In the genomic region with DNA sequence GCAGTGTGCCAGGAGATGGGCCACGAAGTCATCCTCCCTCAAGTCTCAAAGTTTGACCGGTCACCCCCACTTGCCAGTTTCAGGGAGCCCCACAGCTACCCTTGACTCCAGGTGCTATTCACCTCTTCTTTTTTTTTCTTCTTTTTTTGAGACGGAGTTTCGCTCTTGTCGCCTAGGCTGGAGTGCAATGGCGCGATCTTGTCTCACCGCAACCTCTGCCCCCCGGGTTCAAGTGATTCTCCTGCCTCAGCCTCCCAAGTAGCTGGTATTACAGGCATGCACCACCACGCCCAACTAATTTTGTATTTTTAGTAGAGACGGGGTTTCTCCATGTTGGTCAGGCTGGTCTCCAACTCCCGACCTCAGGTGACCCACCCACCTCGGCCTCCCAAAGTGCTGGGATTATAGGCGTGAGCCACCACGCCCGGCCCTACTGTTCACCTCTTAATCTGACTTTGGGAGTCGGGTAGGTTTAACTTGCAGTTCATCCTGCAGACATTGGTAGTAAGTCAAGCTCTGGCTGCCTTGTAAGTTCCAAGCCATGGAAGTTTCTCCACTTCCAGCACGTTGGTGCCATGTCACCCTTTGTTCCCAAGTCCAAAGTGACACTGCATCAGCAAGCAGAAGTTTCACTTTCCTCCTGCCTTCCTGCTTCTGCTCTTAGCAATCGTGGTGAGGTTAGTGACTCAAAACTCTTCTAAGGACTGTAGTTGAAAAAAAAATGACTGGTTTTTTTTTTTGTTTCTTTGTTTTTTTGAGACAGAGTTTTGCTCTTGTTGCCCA, we compare ENCODE assay signal across 14 cellular contexts. TPM values are rescaled to one million over a fixed set of nuclear protein-coding genes. Genes with fewer than 3 reads are reported as not detected.
DNase-seq lines count a peak whose midpoint lies in the region; ATAC-seq and TF ChIP-seq lines count a peak whose summit lies in the region.
"Not testable (repeated sequence)": the region's sequence is repeated elsewhere in the genome, so short reads cannot be mapped to it uniquely, and the experiment has no call there.
"Had no signal": no experiment of that assay in that cellular context is flagged by ENCODE, and none has a peak within 500 bp of the region (broad histone marks: within the 10 kb centered on the region; RNA-seq: fewer than 3 reads in every experiment).

No MANE protein-coding gene starts in this region.

- WGBS in hepatocyte (ENCODE audit: low lambda C conversion rate, missing lambda C conversion rate) = 95% methylated on average over 19 of the region's 19 CpGs

- H3K79me2 ChIP-seq in hepatocyte (peaks cover 34% of the 10 kb centered on the region), osteoblast (ENCODE audit: insufficient read depth, low read length) (peaks cover 23% of the 10 kb centered on the region)

- intact Hi-C loops in upper lobe of right lung (cut with DNase I) = not testable (repeated sequence)

- not testable (repeated sequence) for H3K9me2 ChIP-seq in hepatocyte (replicated peaks; ENCODE audit: insufficient read depth)

- not testable (repeated sequence) for H2AFZ ChIP-seq in hepatocyte; osteoblast (ENCODE audit: low read length)

- not testable (repeated sequence) for TF ChIP-seq POLR2A in NB4 (IDR thresholded peaks at IDR 0.05; ENCODE audit: extremely low read depth, insufficient read length)

- ATAC-seq in GM21786 (IDR thresholded peaks at IDR 0.05; ENCODE audit: unreplicated experiment) (peak; percentile 3), upper lobe of right lung (peak; percentile 54)

- not testable (repeated sequence) for H3K36me3 ChIP-seq in hepatocyte (replicated peaks; ENCODE audit: insufficient read depth, low read depth)
- H3K36me3 ChIP-seq in osteoblast (ENCODE audit: insufficient read depth, low read length) = peaks cover 40% of the 10 kb centered on the region
- peaks cover 76% of the 10 kb centered on the region for H3K36me3 ChIP-seq in upper lobe of right lung

- not testable (repeated sequence) for H3K4me1 ChIP-seq in hepatocyte (ENCODE audit: insufficient read depth); osteoblast (ENCODE audit: insufficient read depth, low read length)
- peaks cover 17% of the 10 kb centered on the region for H3K4me1 ChIP-seq in upper lobe of right lung

- not testable (repeated sequence) for H3K9me3 ChIP-seq in hepatocyte (ENCODE audit: low read depth); osteoblast (ENCODE audit: low read depth, low read length); upper lobe of right lung

- H3K4me3 ChIP-seq in GM12865 (ENCODE audit: low read depth, low read length) (peak overlapping the region; percentile 39), NB4 (ENCODE audit: low read depth, low read length) (peak overlapping the region; percentile 21)
- H3K4me3 ChIP-seq in hepatocyte; osteoblast (ENCODE audit: insufficient read depth, low read length); upper lobe of right lung: not testable (repeated sequence)

- DNase-seq in GM12865 (ENCODE audit: low read depth) (peak; percentile 93), NB4 (ENCODE audit: low read depth) (peak; percentile 72), T-helper 22 cell (ENCODE audit: low read depth) (peak; percentile 10), hepatocyte (ENCODE audit: low spot score) (peak; percentile 55), osteoblast (ENCODE audit: insufficient read length, low spot score, missing footprints) (peak; percentile 50)
- peak; percentile 71 for DNase-seq in activated effector memory CD4-positive, alpha-beta T cell treated with anti-CD3 and anti-CD28 coated beads, Interleukin-2, amount 50 U/mL, for 16 hours
- not testable (repeated sequence) for DNase-seq in upper lobe of right lung

- not testable (repeated sequence) for H3K4me2 ChIP-seq in hepatocyte; osteoblast (ENCODE audit: insufficient read depth, low read length)

- H4K20me1 ChIP-seq in hepatocyte (ENCODE audit: insufficient read depth, poor library complexity, severe bottlenecking) = not testable (repeated sequence)
- H4K20me1 ChIP-seq in osteoblast (ENCODE audit: insufficient read depth, low read length) = peaks cover 20% of the 10 kb centered on the region

- H3K27ac ChIP-seq in hepatocyte (peak overlapping the region; percentile 51), upper lobe of right lung (peak overlapping the region; percentile 51)
- not testable (repeated sequence) for H3K27ac ChIP-seq in osteoblast (ENCODE audit: low read depth, low read length)

- TF ChIP-seq CTCF in GM12865 (IDR thresholded peaks at IDR 0.05; ENCODE audit: insufficient read depth, low read depth, low read length, missing control alignments); NB4 (IDR thresholded peaks at IDR 0.05; ENCODE audit: low read depth, low read length); hepatocyte (IDR thresholded peaks at IDR 0.05; ENCODE audit: poor library complexity); osteoblast (IDR thresholded peaks at IDR 0.05; ENCODE audit: extremely low read depth, low read depth, low read length); upper lobe of right lung (IDR thresholded peaks at IDR 0.05): not testable (repeated sequence)

- H3K27me3 ChIP-seq in hepatocyte; osteoblast (ENCODE audit: insufficient read depth, low read length); upper lobe of right lung: not testable (repeated sequence)

RNA-seq across cellular contexts. Expression of gene RAB8A, which starts 7.6 kb away (rescaled TPM):
- 60.2 and 77.0 TPM in 2 replicates for total RNA-seq in hepatocyte
- 84.4 and 89.5 TPM in 2 replicates for polyA plus RNA-seq in hepatocyte
- total RNA-seq in osteoblast = 61.6 and 68.8 TPM in 2 replicates
- 101 TPM for total RNA-seq in upper lobe of right lung

RNA-seq across cellular contexts. Expression of gene HSH2D, which starts 24.2 kb away (rescaled TPM):
- total RNA-seq in hepatocyte (4.0 and 6.1 TPM in 2 replicates), osteoblast (0.36 TPM in 1 of 2 replicates, not detected in the other), upper lobe of right lung (6.0 TPM)
- 3.5 and 3.7 TPM in 2 replicates for polyA plus RNA-seq in hepatocyte

RNA-seq across cellular contexts. Expression of gene TPM4, which starts 43.0 kb away (rescaled TPM):
- total RNA-seq in hepatocyte (405 and 417 TPM in 2 replicates), osteoblast (1,233 and 1,325 TPM in 2 replicates), upper lobe of right lung (386 TPM)
- 337 and 344 TPM in 2 replicates for polyA plus RNA-seq in hepatocyte

RNA-seq across cellular contexts. Expression of gene CIB3, which starts 54.1 kb away (rescaled TPM):
- total RNA-seq in hepatocyte (not detected in 2 replicates), osteoblast (not detected in 2 replicates), upper lobe of right lung (not detected)
- polyA plus RNA-seq in hepatocyte = not detected in 2 replicates
- total RNA-seq: adrenal gland, frontal cortex, GM23338, ovary, skeletal muscle tissue, testis had no signal
- polyA plus RNA-seq: adrenal gland, GM23338, ovary had no signal
